23 cellular contexts compared by ENCODE assay signal in genomic region chr18:61953161-61953560, GRCh38.
A peak's percentile ranks its signal among the peaks of the same experiment; 100 is the strongest.
DNase-seq lines count a peak whose midpoint lies in the region; ATAC-seq and TF ChIP-seq lines count a peak whose summit lies in the region.
"Had no signal": no experiment of that assay in that cellular context is flagged by ENCODE, and none has a peak within 500 bp of the region (broad histone marks: within the 10 kb centered on the region; RNA-seq: fewer than 3 reads in every experiment).

No MANE protein-coding gene starts in this region.

- ATAC-seq in SK-N-SH treated with all-trans-retinoic acid at 6 μM for 48 hours (peak; percentile 9; the same call in 2 of the 3 replicates), left lobe of liver (no peak), HG03159 (IDR thresholded peaks at IDR 0.05; ENCODE audit: unreplicated experiment) (no peak)
- no peak for ATAC-seq in activated CD8-positive, alpha-beta T cell treated with anti-CD3 and anti-CD28 coated beads, Interleukin-2, amount 10 ng/mL, durations not matched to agents 7 days and 5 days
- ATAC-seq: psoas muscle had no signal

- peak overlapping the region; percentile 86 for H3K4me3 Mint-ChIP-seq in HFFc6
- no peak overlapping the region for H3K4me3 Mint-ChIP-seq in activated CD8-positive, alpha-beta T cell treated with anti-CD3 and anti-CD28 coated beads, Interleukin-2, amount 10 ng/mL, durations not matched to agents 7 days and 5 days
- H3K4me3 Mint-ChIP-seq: activated CD8-positive, alpha-beta memory T cell treated with anti-CD3 and anti-CD28 coated beads, Interleukin-2, amount 10 ng/mL, durations not matched to agents 7 days and 5 days; activated naive CD8-positive, alpha-beta T cell treated with anti-CD3 and anti-CD28 coated beads, Interleukin-2, amount 50 U/mL, for 24 hours; nephron progenitor cell had no signal

- no peak for DNase-seq in HFFc6
- DNase-seq in epithelial cell of prostate (ENCODE audit: low read depth, low spot score), result no peak
- DNase-seq in trophoblast cell, result no peak
- DNase-seq in left lobe of liver (ENCODE audit: low spot score), result no peak
- DNase-seq in activated CD8-positive, alpha-beta T cell treated with anti-CD3 and anti-CD28 coated beads, Interleukin-2, amount 10 ng/mL, durations not matched to agents 7 days and 5 days, result no peak
- DNase-seq: activated CD4-positive, CD25-positive, alpha-beta regulatory T cell treated with anti-CD3 and anti-CD28 coated beads, Interleukin-2, amount 50 U/mL, for 72 hours; activated CD8-positive, alpha-beta memory T cell treated with anti-CD3 and anti-CD28 coated beads, Interleukin-2, amount 10 ng/mL, durations not matched to agents 7 days and 5 days; activated naive CD8-positive, alpha-beta T cell treated with anti-CD3 and anti-CD28 coated beads, Interleukin-2, amount 50 U/mL, for 24 hours; DND-41; dorsolateral prefrontal cortex; erythroblast; Kasumi-1; midbrain; NCI-H524; nephron progenitor cell; psoas muscle; stimulated activated CD4-positive, alpha-beta T cell treated with anti-CD3 and anti-CD28 coated beads, Interleukin-2, amount 100 ng/mL, for 48 hours; upper lobe of left lung had no signal

- H3K36me3 ChIP-seq in trophoblast cell (ENCODE audit: control insufficient read depth in 1 of 2, insufficient read depth in 2 of 2, low read length in 2 of 2), result no peaks in the 10 kb centered on the region
- H3K36me3 ChIP-seq: HAP-1, upper lobe of left lung had no signal

- no peak overlapping the region for H3K4me3 ChIP-seq in trophoblast cell (ENCODE audit: low read depth, low read length)
- H3K4me3 ChIP-seq: dorsolateral prefrontal cortex, HAP-1, psoas muscle, upper lobe of left lung had no signal

- H3K27ac ChIP-seq in epithelial cell of prostate (peak overlapping the region; percentile 86), trophoblast cell (ENCODE audit: low read depth, low read length) (peak overlapping the region; percentile 42)
- H3K27ac ChIP-seq: dorsolateral prefrontal cortex, psoas muscle, upper lobe of left lung had no signal

- H3K18ac ChIP-seq in trophoblast cell (ENCODE audit: low read length), result peak overlapping the region; percentile 77

- H3K36me3 Mint-ChIP-seq in HFFc6 (ENCODE audit: low read depth), result peaks cover 4% of the 10 kb centered on the region
- no peaks in the 10 kb centered on the region for H3K36me3 Mint-ChIP-seq in activated CD8-positive, alpha-beta T cell treated with anti-CD3 and anti-CD28 coated beads, Interleukin-2, amount 10 ng/mL, durations not matched to agents 7 days and 5 days (ENCODE audit: low read depth)
- H3K36me3 Mint-ChIP-seq: activated CD8-positive, alpha-beta memory T cell treated with anti-CD3 and anti-CD28 coated beads, Interleukin-2, amount 10 ng/mL, durations not matched to agents 7 days and 5 days had no signal

- peaks cover 31% of the 10 kb centered on the region for H3K79me1 ChIP-seq in trophoblast cell (ENCODE audit: low read length)

- H3K27ac Mint-ChIP-seq in HFFc6, result peak overlapping the region; percentile 96
- H3K27ac Mint-ChIP-seq in activated CD8-positive, alpha-beta T cell treated with anti-CD3 and anti-CD28 coated beads, Interleukin-2, amount 10 ng/mL, durations not matched to agents 7 days and 5 days, result no peak overlapping the region
- H3K27ac Mint-ChIP-seq: activated CD8-positive, alpha-beta memory T cell treated with anti-CD3 and anti-CD28 coated beads, Interleukin-2, amount 10 ng/mL, durations not matched to agents 7 days and 5 days had no signal

- H3K9me3 ChIP-seq in trophoblast cell (ENCODE audit: insufficient read depth, low read depth, low read length), result no peaks in the 10 kb centered on the region
- H3K9me3 ChIP-seq: HAP-1, psoas muscle, upper lobe of left lung had no signal

- peak overlapping the region; percentile 97 for H2BK12ac ChIP-seq in trophoblast cell (ENCODE audit: low read length)

- no peaks in the 10 kb centered on the region; the same call in 1 of the 2 replicates for H3K27me3 Mint-ChIP-seq in HFFc6 (ENCODE audit: insufficient read depth)
- peaks cover 33% of the 10 kb centered on the region for H3K27me3 Mint-ChIP-seq in activated CD8-positive, alpha-beta T cell treated with anti-CD3 and anti-CD28 coated beads, Interleukin-2, amount 10 ng/mL, durations not matched to agents 7 days and 5 days (ENCODE audit: low read depth)

- no peaks in the 10 kb centered on the region for H3K79me2 ChIP-seq in trophoblast cell (ENCODE audit: control insufficient read depth, insufficient read depth, low read length, poor library complexity)

- no peak overlapping the region for H3K23ac ChIP-seq in trophoblast cell (ENCODE audit: low read length)

- peak overlapping the region; percentile 50 for H2AFZ ChIP-seq in trophoblast cell (ENCODE audit: insufficient read depth, low read length, poor library complexity)

- peak overlapping the region; percentile 78 for H2BK5ac ChIP-seq in trophoblast cell (ENCODE audit: low read depth, low read length, poor library complexity)

- no peak overlapping the region for H3K4me2 ChIP-seq in trophoblast cell (ENCODE audit: low read length)

- WGBS in trophoblast cell (ENCODE audit: extremely low coverage, insufficient coverage, insufficient read length), result no CpG with 5 or more reads among the region's 5 CpGs

- H4K91ac ChIP-seq in trophoblast cell (ENCODE audit: low read depth, low read length), result peak overlapping the region; percentile 89

- POLR2A ChIA-PET in activated CD8-positive, alpha-beta T cell treated with anti-CD3 and anti-CD28 coated beads, Interleukin-2, amount 10 ng/mL, durations not matched to agents 7 days and 5 days (lab: Charles Lee), result interaction anchor here (0.6 kb wide), 1 partner anchor 86 kb away, joined by 3 read pairs; no protein-coding TSS in a partner anchor

- H3K14ac ChIP-seq in trophoblast cell (ENCODE audit: low read length), result peak overlapping the region; percentile 70

- peak overlapping the region; percentile 83 for H4K8ac ChIP-seq in trophoblast cell (ENCODE audit: low read depth, low read length)

- peak overlapping the region; percentile 86 for H2BK120ac ChIP-seq in trophoblast cell (ENCODE audit: insufficient read depth, low read length, poor library complexity)

- peaks cover 22 to 29% of the 10 kb centered on the region in 2 experiments for H3K4me1 ChIP-seq in trophoblast cell (ENCODE audit: control insufficient read depth in 1 of 2, insufficient read depth in 2 of 2, low read length in 2 of 2)
- H3K4me1 ChIP-seq: psoas muscle, upper lobe of left lung had no signal

- peaks cover 4% of the 10 kb centered on the region; the same call in 1 of the 2 replicates for H3K9me3 Mint-ChIP-seq in HFFc6
- H3K9me3 Mint-ChIP-seq in activated CD8-positive, alpha-beta T cell treated with anti-CD3 and anti-CD28 coated beads, Interleukin-2, amount 10 ng/mL, durations not matched to agents 7 days and 5 days (ENCODE audit: insufficient read depth), result no peaks in the 10 kb centered on the region
- H3K9me3 Mint-ChIP-seq: activated naive CD8-positive, alpha-beta T cell treated with anti-CD3 and anti-CD28 coated beads, Interleukin-2, amount 50 U/mL, for 24 hours; activated T-helper 17 cell treated with anti-CD3 and anti-CD28 coated beads, Interleukin-2, amount 50 U/mL, for 72 hours; nephron progenitor cell; stimulated activated naive CD8-positive, alpha-beta T cell treated with anti-CD3 and anti-CD28 coated beads, Interleukin-15, Interleukin-2, amounts not matched to agents 100 ng/mL and 50 ng/mL, for 24 hours had no signal

- no peak overlapping the region for H4K12ac ChIP-seq in trophoblast cell (ENCODE audit: low read depth, low read length)

- TF ChIP-seq CTCF in HFFc6 (IDR thresholded peaks at IDR 0.05), result no peak

- H2AK5ac ChIP-seq in trophoblast cell (ENCODE audit: low read length), result no peak overlapping the region

- CTCF ChIA-PET in activated CD8-positive, alpha-beta T cell treated with anti-CD3 and anti-CD28 coated beads, Interleukin-2, amount 10 ng/mL, durations not matched to agents 7 days and 5 days (lab: Charles Lee), result no interaction called here

- H3K9ac ChIP-seq in trophoblast cell (ENCODE audit: low read length), result no peak overlapping the region

- H3K4ac ChIP-seq in trophoblast cell (ENCODE audit: low read depth, low read length), result peak overlapping the region; percentile 69

- peaks cover 80% of the 10 kb centered on the region for H3K4me1 Mint-ChIP-seq in HFFc6 (ENCODE audit: low read depth)
- H3K4me1 Mint-ChIP-seq in activated CD8-positive, alpha-beta T cell treated with anti-CD3 and anti-CD28 coated beads, Interleukin-2, amount 10 ng/mL, durations not matched to agents 7 days and 5 days (ENCODE audit: low read depth), result peaks cover 23% of the 10 kb centered on the region

- H3K27me3 ChIP-seq in trophoblast cell (ENCODE audit: insufficient read depth, low read length), result no peaks in the 10 kb centered on the region
- H3K27me3 ChIP-seq: upper lobe of left lung had no signal

TF ChIP-seq in SK-N-SH treated with all-trans-retinoic acid at 6 μM for 48 hours, 23 proteins besides CTCF, POLR2A, EP300 and RAD21 (continues in another document):
- no peak for TF ChIP-seq CREB5 (CRISPR knock-in tag; IDR thresholded peaks at IDR 0.05; ENCODE audit: low read depth)
- no peak for TF ChIP-seq CSDC2 (CRISPR knock-in tag; IDR thresholded peaks at IDR 0.05)
- TF ChIP-seq CSRNP3 (CRISPR knock-in tag; IDR thresholded peaks at IDR 0.05), result no peak
- TF ChIP-seq RARB (CRISPR knock-in tag; IDR thresholded peaks at IDR 0.05), result no peak
- no peak for TF ChIP-seq TOX (CRISPR knock-in tag; IDR thresholded peaks at IDR 0.05; ENCODE audit: borderline replicate concordance)
